Comparison of ENCODE assay signal across 8 cellular contexts in the genomic region with DNA sequence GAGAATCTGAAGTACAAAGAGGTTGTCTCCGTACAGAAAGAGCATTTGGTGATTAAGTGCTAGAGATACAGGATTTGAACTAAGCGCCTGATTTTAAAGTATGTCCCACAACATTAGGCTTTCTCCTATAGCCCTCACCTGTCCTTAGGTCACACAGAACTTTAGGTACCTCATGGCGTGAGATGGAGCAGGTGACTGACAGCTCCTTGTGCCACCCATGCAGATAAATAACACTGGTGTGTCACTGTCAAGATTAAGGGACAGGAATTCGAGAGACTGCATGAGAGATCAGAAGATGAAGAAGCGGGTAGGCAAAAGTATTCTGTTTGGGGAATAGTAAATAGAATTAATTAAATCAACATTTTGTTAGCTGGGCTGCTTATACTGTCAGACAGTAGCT. TPM values are rescaled to one million over a fixed set of nuclear protein-coding genes. Genes with fewer than 3 reads are reported as not detected.
DNase-seq lines count a peak whose midpoint lies in the region; ATAC-seq and TF ChIP-seq lines count a peak whose summit lies in the region.
"Had no signal": no experiment of that assay in that cellular context is flagged by ENCODE, and none has a peak within 500 bp of the region (broad histone marks: within the 10 kb centered on the region; RNA-seq: fewer than 3 reads in every experiment).

No MANE protein-coding gene starts in this region.

- H3K27ac Mint-ChIP-seq in central memory CD8-positive, alpha-beta T cell (ENCODE audit: low read depth) = peak overlapping the region; percentile 74
- H3K27ac Mint-ChIP-seq in neural progenitor cell = no peak overlapping the region

- peaks cover 6% of the 10 kb centered on the region for H3K36me3 ChIP-seq in neural progenitor cell

- peaks cover 12% of the 10 kb centered on the region for H3K4me1 ChIP-seq in neural progenitor cell

- H2AFZ ChIP-seq in neural progenitor cell (replicated peaks) = no peak overlapping the region

- no peak overlapping the region for H3K27ac ChIP-seq in neural progenitor cell

- peaks cover 25% of the 10 kb centered on the region for H3K4me1 Mint-ChIP-seq in central memory CD8-positive, alpha-beta T cell
- H3K4me1 Mint-ChIP-seq in neural progenitor cell = peaks cover 19% of the 10 kb centered on the region

- peaks cover 13% of the 10 kb centered on the region for H4K20me1 ChIP-seq in neural progenitor cell (ENCODE audit: low read depth)

- TF ChIP-seq CTCF in GM12875 (IDR thresholded peaks at IDR 0.05; ENCODE audit: borderline replicate concordance, insufficient read depth, low read depth, low read length) (no peak), neural progenitor cell (IDR thresholded peaks at IDR 0.05) (no peak)

- H3F3A ChIP-seq in neural progenitor cell (ENCODE audit: low read depth) = no peaks in the 10 kb centered on the region

- no peaks in the 10 kb centered on the region for H3K27me3 ChIP-seq in neural progenitor cell

- peak overlapping the region; percentile 89 for H3K4me3 Mint-ChIP-seq in central memory CD8-positive, alpha-beta T cell
- peak overlapping the region; percentile 99 for H3K4me3 Mint-ChIP-seq in neural progenitor cell

- no peaks in the 10 kb centered on the region for H3K9me3 ChIP-seq in neural progenitor cell (ENCODE audit: low read depth)

- H3K36me3 Mint-ChIP-seq in central memory CD8-positive, alpha-beta T cell (ENCODE audit: insufficient read depth) = peaks cover 11% of the 10 kb centered on the region
- H3K36me3 Mint-ChIP-seq in neural progenitor cell = peaks cover 4% of the 10 kb centered on the region

- no peak for ATAC-seq in central memory CD8-positive, alpha-beta T cell (replicated peaks; ENCODE audit: extremely low read depth, poor library complexity, severe bottlenecking)

- peaks cover 72% of the 10 kb centered on the region for H3K79me2 ChIP-seq in neural progenitor cell (ENCODE audit: low read depth)

- peak overlapping the region; percentile 67 for H3K9ac ChIP-seq in neural progenitor cell

- H3K9me3 Mint-ChIP-seq in central memory CD8-positive, alpha-beta T cell = no peaks in the 10 kb centered on the region
- no peaks in the 10 kb centered on the region for H3K9me3 Mint-ChIP-seq in neural progenitor cell

- H3K4me3 ChIP-seq in GM12875 (ENCODE audit: low read depth, low read length) (peak overlapping the region; percentile 77), neural progenitor cell (peak overlapping the region; percentile 76)

- no peaks in the 10 kb centered on the region for H3K27me3 Mint-ChIP-seq in central memory CD8-positive, alpha-beta T cell
- no peaks in the 10 kb centered on the region for H3K27me3 Mint-ChIP-seq in neural progenitor cell (ENCODE audit: insufficient read depth, low read depth)

- DNase-seq in NAMALWA (ENCODE audit: low spot score) (peak; percentile 24), neural progenitor cell (ENCODE audit: low spot score) (no peak), GOT3 (lab: John Stamatoyannopoulos, UW) (no peak), amygdala (lab: John Stamatoyannopoulos, UW) (no peak)
- no peak for DNase-seq in central memory CD8-positive, alpha-beta T cell (ENCODE audit: low spot score in 2 of 2)
- DNase-seq in stimulated activated CD4-positive, alpha-beta T cell treated with anti-CD3 and anti-CD28 coated beads, Interleukin-2, amount 100 ng/mL, for 48 hours = no peak
- DNase-seq: NCI-H1048 had no signal

- H3K4me2 ChIP-seq in neural progenitor cell = peak overlapping the region; percentile 93

RNA-seq across cellular contexts. Expression of gene BLM, which starts 1.1 kb away (rescaled TPM):
- total RNA-seq in neural progenitor cell (ENCODE audit: low replicate concordance) = 35.2 and 58.0 TPM in 2 replicates
